15 cellular contexts compared by ENCODE assay signal in genomic region chr13:35808846-35809245, GRCh38.
DNase-seq lines count a peak whose midpoint lies in the region; ATAC-seq and TF ChIP-seq lines count a peak whose summit lies in the region.
"Had no signal": no experiment of that assay in that cellular context is flagged by ENCODE, and none has a peak within 500 bp of the region (broad histone marks: within the 10 kb centered on the region; RNA-seq: fewer than 3 reads in every experiment).

No MANE protein-coding gene starts in this region.

- H2AFZ ChIP-seq in neural progenitor cell (replicated peaks), result no peak overlapping the region
- H2AFZ ChIP-seq: GM23338 had no signal

- H3K79me2 ChIP-seq in neural progenitor cell (ENCODE audit: low read depth), result no peaks in the 10 kb centered on the region

- H3K4me1 Mint-ChIP-seq in neural progenitor cell, result peaks cover 9% of the 10 kb centered on the region
- H3K4me1 Mint-ChIP-seq: CD4-positive, alpha-beta memory T cell had no signal

- H3K36me3 Mint-ChIP-seq in neural progenitor cell, result no peaks in the 10 kb centered on the region
- H3K36me3 Mint-ChIP-seq: CD4-positive, alpha-beta memory T cell had no signal

- no peak for TF ChIP-seq CTCF in neural progenitor cell (IDR thresholded peaks at IDR 0.05)

- no peaks in the 10 kb centered on the region for H3K4me1 ChIP-seq in neural progenitor cell

- H3K4me2 ChIP-seq in neural progenitor cell, result no peak overlapping the region
- H3K4me2 ChIP-seq: GM23338 had no signal

- no peaks in the 10 kb centered on the region for H3F3A ChIP-seq in neural progenitor cell (ENCODE audit: low read depth)

- H3K9me3 Mint-ChIP-seq in neural progenitor cell, result no peaks in the 10 kb centered on the region
- H3K9me3 Mint-ChIP-seq: GM23338, H9 had no signal

- no peak overlapping the region for H3K9ac ChIP-seq in neural progenitor cell

- no peak overlapping the region for H3K27ac ChIP-seq in neural progenitor cell

- ATAC-seq in GM21786 (IDR thresholded peaks at IDR 0.05; ENCODE audit: unreplicated experiment), result no peak
- ATAC-seq: GM23338, HCT116 had no signal

- DNase-seq in NCI-H146 (lab: John Stamatoyannopoulos, UW) (peak; percentile 78), NCI-H146 treated with DMSO at 0.1 percent for 48 hours (lab: John Stamatoyannopoulos, UW; ENCODE audit: unreplicated experiment) (peak; percentile 72), NCI-H69 (lab: John Stamatoyannopoulos, UW) (peak; percentile 84), neural progenitor cell (ENCODE audit: low spot score) (no peak)
- no peak for DNase-seq in stimulated activated CD4-positive, alpha-beta T cell treated with anti-CD3 and anti-CD28 coated beads, Interleukin-15, amount 100 ng/mL, for 24 hours
- DNase-seq: C1 segment of cervical spinal cord; Calu3; CD4-positive, alpha-beta memory T cell; COR-L47; DMS53; DND-41; H9 had no signal

- H3K27ac Mint-ChIP-seq in neural progenitor cell, result peak overlapping the region; percentile 17
- H3K27ac Mint-ChIP-seq: GM23338, H9 had no signal

- H3K27me3 Mint-ChIP-seq in neural progenitor cell (ENCODE audit: insufficient read depth, low read depth), result peaks cover 2% of the 10 kb centered on the region
- H3K27me3 Mint-ChIP-seq: CD4-positive, alpha-beta memory T cell had no signal

- no peaks in the 10 kb centered on the region for H3K36me3 ChIP-seq in neural progenitor cell

- H3K4me3 Mint-ChIP-seq in neural progenitor cell, result no peak overlapping the region
- H3K4me3 Mint-ChIP-seq: CD4-positive, alpha-beta memory T cell; GM23338; H9 had no signal

- H4K20me1 ChIP-seq in neural progenitor cell (ENCODE audit: low read depth), result no peaks in the 10 kb centered on the region

- H3K4me3 ChIP-seq in neural progenitor cell, result no peak overlapping the region
- H3K4me3 ChIP-seq: GM23338 had no signal

- no peaks in the 10 kb centered on the region for H3K27me3 ChIP-seq in neural progenitor cell

- H3K9me3 ChIP-seq in neural progenitor cell (ENCODE audit: low read depth), result no peaks in the 10 kb centered on the region

Comparison
In these comparisons a context has a peak if more than half of its experiments do, and no peak if none do; other contexts are left out.
1. DNase-seq: peak in NCI-H146 (single experiment), NCI-H146 treated with DMSO at 0.1 percent for 48 hours (single experiment) and NCI-H69 (single experiment); none in neural progenitor cell (single experiment) and stimulated activated CD4-positive, alpha-beta T cell treated with anti-CD3 and anti-CD28 coated beads, Interleukin-15, amount 100 ng/mL, for 24 hours (single experiment).